Comparison of ENCODE assay signal across 25 cellular contexts in the genomic region with DNA sequence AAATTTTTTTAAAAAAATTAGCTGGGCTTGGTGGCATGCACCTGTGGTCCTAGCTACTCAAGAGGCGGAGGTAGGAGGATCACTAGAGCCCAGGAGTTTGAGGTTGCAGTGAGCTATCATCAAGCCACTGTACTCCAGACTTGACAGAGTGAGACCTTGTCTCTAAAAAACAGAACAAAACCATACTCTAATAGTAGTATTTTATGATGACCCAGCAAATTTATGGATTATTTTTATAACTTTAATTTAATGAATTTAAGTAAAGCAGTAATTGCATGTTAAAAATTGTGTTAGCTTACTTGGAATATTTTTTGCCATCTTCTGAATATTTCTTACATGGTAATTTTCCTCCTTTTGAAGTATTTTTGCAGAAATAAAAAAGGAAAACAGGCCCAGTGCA. TPM values are rescaled to one million over a fixed set of nuclear protein-coding genes. Genes with fewer than 3 reads are reported as not detected.
DNase-seq lines count a peak whose midpoint lies in the region; ATAC-seq, FAIRE-seq and TF ChIP-seq lines count a peak whose summit lies in the region.
"Had no signal": no experiment of that assay in that cellular context is flagged by ENCODE, and none has a peak within 500 bp of the region (broad histone marks: within the 10 kb centered on the region; RNA-seq: fewer than 3 reads in every experiment).

No MANE protein-coding gene starts in this region.

- H3K9ac ChIP-seq in HepG2 (ENCODE audit: insufficient read depth, low read depth, low read length) (no peak overlapping the region), K562 (ENCODE audit: insufficient read depth in 1 of 2, low read depth in 2 of 2, low read length in 2 of 2) (no peak overlapping the region)
- H3K9ac ChIP-seq: BLaER1 had no signal

- CTCF ChIA-PET in HepG2 (lab: Yijun Ruan, JAX; ENCODE audit: low intra/inter-chr PET ratio, low total read pairs) (no interaction called here), K562 (lab: Yijun Ruan, JAX; ENCODE audit: low intra/inter-chr PET ratio) (no interaction called here)

- no peak for ATAC-seq in HepG2
- ATAC-seq in right lobe of liver, result no peak
- no peak for ATAC-seq in K562
- ATAC-seq: GM12878 had no signal

- no peaks in the 10 kb centered on the region for H3K36me3 Mint-ChIP-seq in type B pancreatic cell
- H3K36me3 Mint-ChIP-seq: CD14-positive monocyte; CD4-positive, alpha-beta memory T cell; CD4-positive, CD25-positive, alpha-beta regulatory T cell; CD8-positive, alpha-beta memory T cell had no signal

- TF ChIP-seq RAD21 in HepG2 (CRISPR knock-in tag; IDR thresholded peaks at IDR 0.05) (no peak), K562 (CRISPR knock-in tag; conservative IDR thresholded peaks at IDR 0.05 in 1 of 2, IDR thresholded peaks at IDR 0.05 in 1 of 2) (no peak)

- TF ChIP-seq CTCF in HepG2 (CRISPR knock-in tag; IDR thresholded peaks at IDR 0.05) (no peak), right lobe of liver (IDR thresholded peaks at IDR 0.05) (no peak), K562 (IDR thresholded peaks at IDR 0.05 in 2 of 3, conservative IDR thresholded peaks at IDR 0.05 in 1 of 3; ENCODE audit: insufficient read depth in 2 of 3, low read depth in 1 of 3, low read length in 3 of 3) (no peak), type B pancreatic cell (conservative IDR thresholded peaks at IDR 0.05) (no peak)

- TF ChIP-seq POLR2A in HepG2 (IDR thresholded peaks at IDR 0.05; ENCODE audit: insufficient read depth in 1 of 2, low read depth in 2 of 2, low read length in 2 of 2) (no peak), right lobe of liver (IDR thresholded peaks at IDR 0.05) (no peak), K562 (conservative IDR thresholded peaks at IDR 0.05) (no peak)

- POLR2A ChIA-PET in HepG2 (lab: Yijun Ruan, JAX) (no interaction called here), K562 (lab: Yijun Ruan, JAX) (interaction anchor here (0.7 kb wide), 1 partner anchor 871 kb away, joined by 3 read pairs; no protein-coding TSS in a partner anchor)

- in situ Hi-C loops in HepG2 (cut with HindIII; ENCODE audit: extremely low pct_ligation_motif_present, low pct_unique_long_range_greater_than_20kb), result no loop called here
- in situ Hi-C loops in K562 (cut with MboI), result no loop called here

- H3K4me3 ChIP-seq in HepG2 (replicated peaks in 1 of 3; ENCODE audit: insufficient read depth in 1 of 3, low read depth in 2 of 3, low read length in 3 of 3) (no peak overlapping the region), right lobe of liver (no peak overlapping the region), K562 (no peak overlapping the region)
- H3K4me3 ChIP-seq: BLaER1, GM12878 had no signal

- H4K20me1 ChIP-seq in HepG2 (ENCODE audit: insufficient read depth, low read length), result no peaks in the 10 kb centered on the region
- no peaks in the 10 kb centered on the region for H4K20me1 ChIP-seq in K562 (replicated peaks; ENCODE audit: control insufficient read depth, insufficient read depth, low read length)
- H4K20me1 ChIP-seq: BLaER1 had no signal

- no peaks in the 10 kb centered on the region for H3K9me1 ChIP-seq in K562 (ENCODE audit: control insufficient read depth, insufficient read depth, low read length)

- no peaks in the 10 kb centered on the region for H3K4me1 Mint-ChIP-seq in type B pancreatic cell (ENCODE audit: unreplicated experiment)
- H3K4me1 Mint-ChIP-seq: CD14-positive monocyte; CD4-positive, CD25-positive, alpha-beta regulatory T cell; CD8-positive, alpha-beta memory T cell had no signal

- H3K9me3 ChIP-seq in HepG2 (ENCODE audit: low read length) (no peaks in the 10 kb centered on the region), right lobe of liver (no peaks in the 10 kb centered on the region), K562 (replicated peaks; ENCODE audit: control insufficient read depth, insufficient read depth, low read depth, low read length) (no peaks in the 10 kb centered on the region)
- H3K9me3 ChIP-seq: BE2C, BLaER1 had no signal

- DNase-seq in HepG2 (ENCODE audit: low spot score) (no peak), right lobe of liver (no peak), K562 (ENCODE audit: extremely low read depth in 1 of 4, low spot score in 3 of 4) (no peak), type B pancreatic cell (ENCODE audit: extremely low spot score, unreplicated experiment) (no peak)
- DNase-seq: ACHN; BE2C; C1 segment of cervical spinal cord; CD4-positive, alpha-beta memory T cell; CD4-positive, CD25-positive, alpha-beta regulatory T cell; CD8-positive, alpha-beta memory T cell; COR-L47; DMS 273 treated with DMSO at 0.1 percent for 48 hours; DMS153; DMS53; DMS79; DND-41; EL; GDM1 had no signal

- no peak overlapping the region for H3K4me3 Mint-ChIP-seq in type B pancreatic cell
- H3K4me3 Mint-ChIP-seq: CD14-positive monocyte; CD4-positive, alpha-beta memory T cell; CD4-positive, CD25-positive, alpha-beta regulatory T cell; CD8-positive, alpha-beta memory T cell had no signal

- H3K9me3 Mint-ChIP-seq in type B pancreatic cell, result no peaks in the 10 kb centered on the region
- H3K9me3 Mint-ChIP-seq: CD4-positive, alpha-beta memory T cell; CD4-positive, CD25-positive, alpha-beta regulatory T cell; CD8-positive, alpha-beta memory T cell had no signal

- no peak overlapping the region for H2AFZ ChIP-seq in HepG2 (ENCODE audit: low read length)
- no peak overlapping the region for H2AFZ ChIP-seq in K562 (ENCODE audit: low read depth, low read length)

- TF ChIP-seq EP300 in HepG2 (IDR thresholded peaks at IDR 0.05; ENCODE audit: low read depth in 2 of 2, low read length in 2 of 2), result no peak
- TF ChIP-seq EP300 in HepG2 (CRISPR knock-in tag; IDR thresholded peaks at IDR 0.05; ENCODE audit: borderline replicate concordance), result no peak
- TF ChIP-seq EP300 in K562 (IDR thresholded peaks at IDR 0.05; ENCODE audit: low read length), result no peak

- no peak overlapping the region for H3K27ac ChIP-seq in HepG2 (ENCODE audit: extremely low read length, insufficient read depth, low read length)
- no peak overlapping the region for H3K27ac ChIP-seq in right lobe of liver
- H3K27ac ChIP-seq in K562 (ENCODE audit: extremely low read depth, low read depth, low read length), result no peak overlapping the region
- H3K27ac ChIP-seq: 22Rv1, BLaER1 had no signal

- H3K79me2 ChIP-seq in HepG2 (ENCODE audit: insufficient read depth, low read length) (no peaks in the 10 kb centered on the region), K562 (ENCODE audit: control insufficient read depth, insufficient read depth, low read length) (no peaks in the 10 kb centered on the region)

- H3K36me3 ChIP-seq in HepG2 (replicated peaks in 1 of 2; ENCODE audit: control insufficient read depth in 1 of 2, insufficient read depth in 2 of 2, low read length in 2 of 2) (no peaks in the 10 kb centered on the region), right lobe of liver (no peaks in the 10 kb centered on the region), K562 (ENCODE audit: control insufficient read depth, insufficient read depth, low read length) (no peaks in the 10 kb centered on the region)
- H3K36me3 ChIP-seq: BE2C, BLaER1 had no signal

- H3K4me1 ChIP-seq in HepG2 (ENCODE audit: insufficient read depth, low read length) (peaks cover 3% of the 10 kb centered on the region), right lobe of liver (no peaks in the 10 kb centered on the region), K562 (replicated peaks in 1 of 2; ENCODE audit: control insufficient read depth in 2 of 2, insufficient read depth in 2 of 2, low read length in 2 of 2) (no peaks in the 10 kb centered on the region)
- H3K4me1 ChIP-seq: BE2C, BLaER1 had no signal

- H3K27ac Mint-ChIP-seq in type B pancreatic cell, result no peak overlapping the region
- H3K27ac Mint-ChIP-seq: CD4-positive, alpha-beta memory T cell; CD4-positive, CD25-positive, alpha-beta regulatory T cell; CD8-positive, alpha-beta memory T cell had no signal

- FAIRE-seq in HepG2 (lab: Jason Lieb, UNC) (no peak), K562 (lab: Jason Lieb, UNC) (no peak)
- FAIRE-seq: GM12878, GM12892, GM18507 had no signal

- intact Hi-C loops in HepG2 (cut with micrococcal nuclease; ENCODE audit: unreplicated experiment), result no loop called here
- intact Hi-C loops in right lobe of liver (cut with DNase I), result no loop called here
- intact Hi-C loops in K562 (cut with micrococcal nuclease), result no loop called here

- WGBS in HepG2 (ENCODE audit: low lambda C conversion rate), result 65% methylated on average over 1 of the region's 1 CpG
- WGBS in right lobe of liver (ENCODE audit: insufficient coverage, low coverage, low lambda C conversion rate, missing lambda C conversion rate), result 83% methylated on average over 1 of the region's 1 CpG
- 29% methylated on average over 1 of the region's 1 CpG for WGBS in K562 (ENCODE audit: insufficient coverage, low coverage, missing lambda C conversion rate)

- no peaks in the 10 kb centered on the region for H3K27me3 ChIP-seq in HepG2 (ENCODE audit: control insufficient read depth in 1 of 2, insufficient read depth in 2 of 2, low read length in 2 of 2)
- no peaks in the 10 kb centered on the region for H3K27me3 ChIP-seq in right lobe of liver
- no peaks in the 10 kb centered on the region for H3K27me3 ChIP-seq in K562 (ENCODE audit: control insufficient read depth in 2 of 2, insufficient read depth in 2 of 2, low read length in 2 of 2)
- H3K27me3 ChIP-seq: BE2C, BLaER1 had no signal

- H3K4me2 ChIP-seq in HepG2 (ENCODE audit: low read depth, low read length), result no peak overlapping the region
- H3K4me2 ChIP-seq in K562 (ENCODE audit: insufficient read depth, low read length), result no peak overlapping the region
- H3K4me2 ChIP-seq: BLaER1 had no signal

- BruUV-seq in HepG2 (replicated peaks; lab: Mats Ljungman, UMichigan), result no TSS peak
- no TSS peak for BruUV-seq in K562 (replicated peaks; lab: Mats Ljungman, UMichigan)

- peaks cover 3% of the 10 kb centered on the region for H3K27me3 Mint-ChIP-seq in type B pancreatic cell

RNA-seq across cellular contexts. Expression of a gene that starts 48.3 kb away (rescaled TPM):
- total RNA-seq in HepG2 (2016; rRNA removed; fragmentation: Illumina TruSeq; extraction: Trizol), result not detected in 2 replicates
- not detected in 2 replicates for total RNA-seq in HepG2 (2016; cell fraction: cytosol; rRNA removed; fragmentation: Illumina TruSeq; extraction: Trizol; ENCODE audit: low read depth)
- 0.06 TPM in 1 of 2 replicates, not detected in the other for total RNA-seq in HepG2 (2016; cell fraction: insoluble cytoplasmic fraction; rRNA removed; fragmentation: Illumina TruSeq; extraction: Trizol)
- not detected in 2 replicates for total RNA-seq in HepG2 (2016; cell fraction: membrane; rRNA removed; fragmentation: Illumina TruSeq; extraction: Trizol)
- not detected in 2 replicates for total RNA-seq in HepG2 (2016; cell fraction: nucleus; rRNA removed; fragmentation: Illumina TruSeq; extraction: Trizol)
- polyA plus RNA-seq in HepG2 (2011; rRNA removed), result 0.12 and 0.13 TPM in 2 replicates
- polyA plus RNA-seq in HepG2 (2011; cell fraction: cytosol; rRNA removed), result 0.06 and 0.11 TPM in 2 replicates
- polyA plus RNA-seq in HepG2 (2011; cell fraction: nucleus; rRNA removed), result 0.29 and 0.32 TPM in 2 replicates
- polyA plus RNA-seq in HepG2 (2012), result 0.17 and 0.24 TPM in 2 replicates
- polyA plus RNA-seq in HepG2 (2016; cell fraction: cytosol; fragmentation: Illumina TruSeq; extraction: Trizol; ENCODE audit: low read depth), result not detected in 2 replicates
- 0.08 TPM in 2 replicates for polyA plus RNA-seq in HepG2 (2016; cell fraction: insoluble cytoplasmic fraction; fragmentation: Illumina TruSeq; extraction: Trizol; ENCODE audit: low read depth)
- not detected in 2 replicates for polyA plus RNA-seq in HepG2 (2016; cell fraction: membrane; fragmentation: Illumina TruSeq; extraction: Trizol; ENCODE audit: low read depth)
- not detected in 2 replicates for polyA plus RNA-seq in HepG2 (2016; cell fraction: nucleus; fragmentation: Illumina TruSeq; extraction: Trizol; ENCODE audit: insufficient read depth, low read depth)
- polyA minus RNA-seq in HepG2 (2011; rRNA and poly(A)+ RNA removed; ENCODE audit: low replicate concordance), result 0.18 and 5.2 TPM in 2 replicates
- 0.53 and 0.59 TPM in 2 replicates for polyA minus RNA-seq in HepG2 (2011; cell fraction: cytosol; rRNA and poly(A)+ RNA removed)
- 0.13 TPM in 1 of 2 replicates, not detected in the other for polyA minus RNA-seq in HepG2 (2011; cell fraction: nucleus; rRNA and poly(A)+ RNA removed)
- total RNA-seq in right lobe of liver, result under 1 TPM in 1 of 6 experiments, not detected in 5; 0.24 TPM
- 5.8 and 7.8 TPM in 2 replicates for total RNA-seq in K562 (2011; cell fraction: chromatin; rRNA removed; ENCODE audit: low replicate concordance)
- total RNA-seq in K562 (2011; cell fraction: nucleolus; rRNA removed), result 5.7 and 7.7 TPM in 2 replicates
- 4.1 and 7.0 TPM in 2 replicates for total RNA-seq in K562 (2011; cell fraction: nucleoplasm; rRNA removed)
- total RNA-seq in K562 (2014; rRNA removed), result 3.7 and 6.1 TPM in 2 replicates
- total RNA-seq in K562 (2014; rRNA removed; fragmentation: Illumina TruSeq; extraction: Trizol), result 2.3 and 2.4 TPM in 2 replicates
- total RNA-seq in K562 (2015; rRNA removed; fragmentation: Illumina TruSeq; extraction: Trizol), result 3.7 and 4.5 TPM in 2 replicates
- total RNA-seq in K562 (2021), result 18.0 and 22.1 TPM in 2 replicates
- 1.8 and 2.2 TPM in 2 replicates for polyA plus RNA-seq in K562 (2011; rRNA removed)
- 1.4 and 2.3 TPM in 2 replicates for polyA plus RNA-seq in K562 (2011; cell fraction: cytosol; rRNA removed)
- polyA plus RNA-seq in K562 (2011; cell fraction: nucleus; rRNA removed), result 6.9 and 9.9 TPM in 2 replicates
- polyA plus RNA-seq in K562 (2012), result 7.4 and 9.3 TPM in 2 replicates
- polyA plus RNA-seq in K562 (2014; fragmentation: Illumina TruSeq; extraction: Trizol), result 6.5 and 7.3 TPM in 2 replicates
- 1 to 10 TPM; 4.2 to 9.8 TPM for polyA plus RNA-seq in K562 (2014; fragmentation: Nextera tagmentation; extraction: Ambion mirVana)
- polyA plus RNA-seq in K562 (2014; rRNA removed), result 4.6 and 6.3 TPM in 2 replicates
- 1.5 and 2.4 TPM in 2 replicates for polyA minus RNA-seq in K562 (2011; rRNA and poly(A)+ RNA removed)
- 2.9 and 10.6 TPM in 2 replicates for polyA minus RNA-seq in K562 (2011; cell fraction: cytosol; rRNA and poly(A)+ RNA removed)
- 7.3 and 9.6 TPM in 2 replicates for polyA minus RNA-seq in K562 (2011; cell fraction: nucleus; rRNA and poly(A)+ RNA removed)
- 0.59 and 129 TPM in 2 replicates for total RNA-seq in type B pancreatic cell (ENCODE audit: low replicate concordance)
- total RNA-seq: CD4-positive, alpha-beta memory T cell; CD4-positive, CD25-positive, alpha-beta regulatory T cell; CD8-positive, alpha-beta memory T cell; GM12878 had no signal
- polyA plus RNA-seq: AG04450; CD14-positive monocyte; CD4-positive, alpha-beta memory T cell; CD4-positive, CD25-positive, alpha-beta regulatory T cell; CD8-positive, alpha-beta memory T cell had no signal

RNA-seq across cellular contexts. Expression of a gene that starts 58.4 kb away (rescaled TPM):
- total RNA-seq in HepG2 (2016; rRNA removed; fragmentation: Illumina TruSeq; extraction: Trizol), result 0.02 TPM in 1 of 2 replicates, not detected in the other
- not detected in 2 replicates for total RNA-seq in HepG2 (2016; cell fraction: cytosol; rRNA removed; fragmentation: Illumina TruSeq; extraction: Trizol; ENCODE audit: low read depth)
- total RNA-seq in HepG2 (2016; cell fraction: insoluble cytoplasmic fraction; rRNA removed; fragmentation: Illumina TruSeq; extraction: Trizol), result 0.03 and 0.04 TPM in 2 replicates
- total RNA-seq in HepG2 (2016; cell fraction: membrane; rRNA removed; fragmentation: Illumina TruSeq; extraction: Trizol), result 0.03 TPM in 1 of 2 replicates, not detected in the other
- total RNA-seq in HepG2 (2016; cell fraction: nucleus; rRNA removed; fragmentation: Illumina TruSeq; extraction: Trizol), result not detected in 2 replicates
- polyA plus RNA-seq in HepG2 (2011; rRNA removed), result 0.07 TPM in 1 of 2 replicates, not detected in the other
- polyA plus RNA-seq in HepG2 (2011; cell fraction: cytosol; rRNA removed), result 0.01 and 0.03 TPM in 2 replicates
- 0.03 and 0.06 TPM in 2 replicates for polyA plus RNA-seq in HepG2 (2011; cell fraction: nucleus; rRNA removed)
- 0.03 TPM in 1 of 2 replicates, not detected in the other for polyA plus RNA-seq in HepG2 (2012)
- polyA plus RNA-seq in HepG2 (2016; cell fraction: cytosol; fragmentation: Illumina TruSeq; extraction: Trizol; ENCODE audit: low read depth), result not detected in 2 replicates
- polyA plus RNA-seq in HepG2 (2016; cell fraction: insoluble cytoplasmic fraction; fragmentation: Illumina TruSeq; extraction: Trizol; ENCODE audit: low read depth), result not detected in 2 replicates
- polyA plus RNA-seq in HepG2 (2016; cell fraction: membrane; fragmentation: Illumina TruSeq; extraction: Trizol; ENCODE audit: low read depth), result 0.03 TPM in 1 of 2 replicates, not detected in the other
- 0.10 TPM in 1 of 2 replicates, not detected in the other for polyA plus RNA-seq in HepG2 (2016; cell fraction: nucleus; fragmentation: Illumina TruSeq; extraction: Trizol; ENCODE audit: insufficient read depth, low read depth)
- polyA minus RNA-seq in HepG2 (2011; rRNA and poly(A)+ RNA removed; ENCODE audit: low replicate concordance), result 2.7 TPM in 1 of 2 replicates, not detected in the other
- not detected in 2 replicates for polyA minus RNA-seq in HepG2 (2011; cell fraction: cytosol; rRNA and poly(A)+ RNA removed)
- not detected in 2 replicates for polyA minus RNA-seq in HepG2 (2011; cell fraction: nucleus; rRNA and poly(A)+ RNA removed)
- not detected for total RNA-seq in right lobe of liver
- 0.97 and 1.9 TPM in 2 replicates for total RNA-seq in K562 (2011; cell fraction: chromatin; rRNA removed; ENCODE audit: low replicate concordance)
- 0.79 and 1.0 TPM in 2 replicates for total RNA-seq in K562 (2011; cell fraction: nucleolus; rRNA removed)
- total RNA-seq in K562 (2011; cell fraction: nucleoplasm; rRNA removed), result 1.2 and 1.6 TPM in 2 replicates
- 1.1 and 1.3 TPM in 2 replicates for total RNA-seq in K562 (2014; rRNA removed)
- 1.1 and 1.2 TPM in 2 replicates for total RNA-seq in K562 (2014; rRNA removed; fragmentation: Illumina TruSeq; extraction: Trizol)
- total RNA-seq in K562 (2015; rRNA removed; fragmentation: Illumina TruSeq; extraction: Trizol), result 1.3 and 1.5 TPM in 2 replicates
- 2.0 and 2.2 TPM in 2 replicates for total RNA-seq in K562 (2021)
- 0.76 and 0.92 TPM in 2 replicates for polyA plus RNA-seq in K562 (2011; rRNA removed)
- 0.55 and 0.61 TPM in 2 replicates for polyA plus RNA-seq in K562 (2011; cell fraction: cytosol; rRNA removed)
- 1.2 and 1.7 TPM in 2 replicates for polyA plus RNA-seq in K562 (2011; cell fraction: nucleus; rRNA removed)
- 0.68 and 0.83 TPM in 2 replicates for polyA plus RNA-seq in K562 (2012)
- polyA plus RNA-seq in K562 (2014; fragmentation: Illumina TruSeq; extraction: Trizol), result 1.3 and 1.8 TPM in 2 replicates
- under 1 TPM; 0.57 to 0.73 TPM for polyA plus RNA-seq in K562 (2014; fragmentation: Nextera tagmentation; extraction: Ambion mirVana)
- 0.89 and 1.4 TPM in 2 replicates for polyA plus RNA-seq in K562 (2014; rRNA removed)
- polyA minus RNA-seq in K562 (2011; rRNA and poly(A)+ RNA removed), result 0.53 and 0.66 TPM in 2 replicates
- polyA minus RNA-seq in K562 (2011; cell fraction: cytosol; rRNA and poly(A)+ RNA removed), result 0.91 and 1.2 TPM in 2 replicates
- polyA minus RNA-seq in K562 (2011; cell fraction: nucleus; rRNA and poly(A)+ RNA removed), result 1.3 and 1.4 TPM in 2 replicates
- 0.05 and 15.1 TPM in 2 replicates for total RNA-seq in type B pancreatic cell (ENCODE audit: low replicate concordance)
- total RNA-seq: CD4-positive, alpha-beta memory T cell; CD4-positive, CD25-positive, alpha-beta regulatory T cell; CD8-positive, alpha-beta memory T cell; GM12878 had no signal
- polyA plus RNA-seq: AG04450; CD14-positive monocyte; CD4-positive, alpha-beta memory T cell; CD4-positive, CD25-positive, alpha-beta regulatory T cell; CD8-positive, alpha-beta memory T cell; GM12878 had no signal

RNA-seq across cellular contexts. Expression of a gene that starts 59.0 kb away (rescaled TPM):
- 32.2 and 34.6 TPM in 2 replicates for total RNA-seq in HepG2 (2016; rRNA removed; fragmentation: Illumina TruSeq; extraction: Trizol)
- total RNA-seq in HepG2 (2016; cell fraction: cytosol; rRNA removed; fragmentation: Illumina TruSeq; extraction: Trizol; ENCODE audit: low read depth), result 45.1 and 57.1 TPM in 2 replicates
- 33.1 and 33.7 TPM in 2 replicates for total RNA-seq in HepG2 (2016; cell fraction: insoluble cytoplasmic fraction; rRNA removed; fragmentation: Illumina TruSeq; extraction: Trizol)
- total RNA-seq in HepG2 (2016; cell fraction: membrane; rRNA removed; fragmentation: Illumina TruSeq; extraction: Trizol), result 19.0 and 22.9 TPM in 2 replicates
- 45.7 and 47.2 TPM in 2 replicates for total RNA-seq in HepG2 (2016; cell fraction: nucleus; rRNA removed; fragmentation: Illumina TruSeq; extraction: Trizol)
- 13.1 and 15.0 TPM in 2 replicates for polyA plus RNA-seq in HepG2 (2011; rRNA removed)
- polyA plus RNA-seq in HepG2 (2011; cell fraction: cytosol; rRNA removed), result 7.8 and 12.0 TPM in 2 replicates
- polyA plus RNA-seq in HepG2 (2011; cell fraction: nucleus; rRNA removed), result 12.3 and 15.8 TPM in 2 replicates
- 24.1 and 37.2 TPM in 2 replicates for polyA plus RNA-seq in HepG2 (2012)
- 4.5 and 5.4 TPM in 2 replicates for polyA plus RNA-seq in HepG2 (2016; cell fraction: cytosol; fragmentation: Illumina TruSeq; extraction: Trizol; ENCODE audit: low read depth)
- polyA plus RNA-seq in HepG2 (2016; cell fraction: insoluble cytoplasmic fraction; fragmentation: Illumina TruSeq; extraction: Trizol; ENCODE audit: low read depth), result 36.3 and 36.8 TPM in 2 replicates
- polyA plus RNA-seq in HepG2 (2016; cell fraction: membrane; fragmentation: Illumina TruSeq; extraction: Trizol; ENCODE audit: low read depth), result 6.1 and 8.5 TPM in 2 replicates
- polyA plus RNA-seq in HepG2 (2016; cell fraction: nucleus; fragmentation: Illumina TruSeq; extraction: Trizol; ENCODE audit: insufficient read depth, low read depth), result 32.6 and 38.7 TPM in 2 replicates
- 5.1 and 12.0 TPM in 2 replicates for polyA minus RNA-seq in HepG2 (2011; rRNA and poly(A)+ RNA removed; ENCODE audit: low replicate concordance)
- 10.9 and 14.1 TPM in 2 replicates for polyA minus RNA-seq in HepG2 (2011; cell fraction: cytosol; rRNA and poly(A)+ RNA removed)
- polyA minus RNA-seq in HepG2 (2011; cell fraction: nucleus; rRNA and poly(A)+ RNA removed), result 65.3 and 67.1 TPM in 2 replicates
- total RNA-seq in right lobe of liver, result 100 to 1,000 TPM in 1 of 6 experiments, 10 to 100 TPM in 5; 58.2 to 161 (median 85.2) TPM
- total RNA-seq in K562 (2011; cell fraction: chromatin; rRNA removed; ENCODE audit: low replicate concordance), result 20.8 and 54.4 TPM in 2 replicates
- 10.3 and 13.6 TPM in 2 replicates for total RNA-seq in K562 (2011; cell fraction: nucleolus; rRNA removed)
- total RNA-seq in K562 (2011; cell fraction: nucleoplasm; rRNA removed), result 24.3 and 47.7 TPM in 2 replicates
- total RNA-seq in K562 (2014; rRNA removed), result 6.6 and 8.1 TPM in 2 replicates
- total RNA-seq in K562 (2014; rRNA removed; fragmentation: Illumina TruSeq; extraction: Trizol), result 11.2 and 13.8 TPM in 2 replicates
- total RNA-seq in K562 (2015; rRNA removed; fragmentation: Illumina TruSeq; extraction: Trizol), result 8.1 and 10.6 TPM in 2 replicates
- 10.5 and 14.1 TPM in 2 replicates for total RNA-seq in K562 (2021)
- polyA plus RNA-seq in K562 (2011; rRNA removed), result 7.7 and 9.7 TPM in 2 replicates
- 3.0 and 3.8 TPM in 2 replicates for polyA plus RNA-seq in K562 (2011; cell fraction: cytosol; rRNA removed)
- polyA plus RNA-seq in K562 (2011; cell fraction: nucleus; rRNA removed), result 7.1 and 7.2 TPM in 2 replicates
- polyA plus RNA-seq in K562 (2012), result 9.1 and 10.5 TPM in 2 replicates
- polyA plus RNA-seq in K562 (2014; fragmentation: Illumina TruSeq; extraction: Trizol), result 9.4 and 10.2 TPM in 2 replicates
- 1 to 10 TPM; 5.2 to 5.5 TPM for polyA plus RNA-seq in K562 (2014; fragmentation: Nextera tagmentation; extraction: Ambion mirVana)
- polyA plus RNA-seq in K562 (2014; rRNA removed), result 11.1 and 11.3 TPM in 2 replicates
- 28.1 and 28.7 TPM in 2 replicates for polyA minus RNA-seq in K562 (2011; rRNA and poly(A)+ RNA removed)
- 3.8 and 5.3 TPM in 2 replicates for polyA minus RNA-seq in K562 (2011; cell fraction: cytosol; rRNA and poly(A)+ RNA removed)
- polyA minus RNA-seq in K562 (2011; cell fraction: nucleus; rRNA and poly(A)+ RNA removed), result 10.4 and 15.6 TPM in 2 replicates
- 21.1 and 46.8 TPM in 2 replicates for total RNA-seq in type B pancreatic cell (ENCODE audit: low replicate concordance)
